ENCODE assay signal across 1 cellular context in the genomic region with DNA sequence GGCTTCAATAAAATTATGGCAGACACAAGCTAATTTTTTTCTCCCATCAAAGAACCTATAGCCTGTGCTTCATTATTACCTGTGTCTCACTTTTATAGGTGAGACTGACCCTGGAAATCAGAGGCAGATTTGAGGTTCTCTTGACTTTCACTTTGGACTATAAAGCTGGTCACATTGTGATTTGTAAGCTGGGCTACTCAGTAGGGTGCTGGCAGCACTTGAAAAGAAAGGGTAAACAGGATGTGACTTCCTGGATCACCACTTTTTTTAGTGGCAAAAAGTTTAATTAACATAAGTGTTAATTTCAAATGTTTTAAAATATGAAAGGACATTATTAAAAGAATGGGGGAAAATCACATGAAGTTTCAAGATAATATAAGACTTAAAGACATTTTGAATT.
TF ChIP-seq lines count a peak whose summit lies in the region.

No MANE protein-coding gene starts in this region.

TF ChIP-seq in GM23338, 12 proteins besides CTCF, POLR2A, EP300 and RAD21 (continued from another document):
- TF ChIP-seq, protein P1, sequence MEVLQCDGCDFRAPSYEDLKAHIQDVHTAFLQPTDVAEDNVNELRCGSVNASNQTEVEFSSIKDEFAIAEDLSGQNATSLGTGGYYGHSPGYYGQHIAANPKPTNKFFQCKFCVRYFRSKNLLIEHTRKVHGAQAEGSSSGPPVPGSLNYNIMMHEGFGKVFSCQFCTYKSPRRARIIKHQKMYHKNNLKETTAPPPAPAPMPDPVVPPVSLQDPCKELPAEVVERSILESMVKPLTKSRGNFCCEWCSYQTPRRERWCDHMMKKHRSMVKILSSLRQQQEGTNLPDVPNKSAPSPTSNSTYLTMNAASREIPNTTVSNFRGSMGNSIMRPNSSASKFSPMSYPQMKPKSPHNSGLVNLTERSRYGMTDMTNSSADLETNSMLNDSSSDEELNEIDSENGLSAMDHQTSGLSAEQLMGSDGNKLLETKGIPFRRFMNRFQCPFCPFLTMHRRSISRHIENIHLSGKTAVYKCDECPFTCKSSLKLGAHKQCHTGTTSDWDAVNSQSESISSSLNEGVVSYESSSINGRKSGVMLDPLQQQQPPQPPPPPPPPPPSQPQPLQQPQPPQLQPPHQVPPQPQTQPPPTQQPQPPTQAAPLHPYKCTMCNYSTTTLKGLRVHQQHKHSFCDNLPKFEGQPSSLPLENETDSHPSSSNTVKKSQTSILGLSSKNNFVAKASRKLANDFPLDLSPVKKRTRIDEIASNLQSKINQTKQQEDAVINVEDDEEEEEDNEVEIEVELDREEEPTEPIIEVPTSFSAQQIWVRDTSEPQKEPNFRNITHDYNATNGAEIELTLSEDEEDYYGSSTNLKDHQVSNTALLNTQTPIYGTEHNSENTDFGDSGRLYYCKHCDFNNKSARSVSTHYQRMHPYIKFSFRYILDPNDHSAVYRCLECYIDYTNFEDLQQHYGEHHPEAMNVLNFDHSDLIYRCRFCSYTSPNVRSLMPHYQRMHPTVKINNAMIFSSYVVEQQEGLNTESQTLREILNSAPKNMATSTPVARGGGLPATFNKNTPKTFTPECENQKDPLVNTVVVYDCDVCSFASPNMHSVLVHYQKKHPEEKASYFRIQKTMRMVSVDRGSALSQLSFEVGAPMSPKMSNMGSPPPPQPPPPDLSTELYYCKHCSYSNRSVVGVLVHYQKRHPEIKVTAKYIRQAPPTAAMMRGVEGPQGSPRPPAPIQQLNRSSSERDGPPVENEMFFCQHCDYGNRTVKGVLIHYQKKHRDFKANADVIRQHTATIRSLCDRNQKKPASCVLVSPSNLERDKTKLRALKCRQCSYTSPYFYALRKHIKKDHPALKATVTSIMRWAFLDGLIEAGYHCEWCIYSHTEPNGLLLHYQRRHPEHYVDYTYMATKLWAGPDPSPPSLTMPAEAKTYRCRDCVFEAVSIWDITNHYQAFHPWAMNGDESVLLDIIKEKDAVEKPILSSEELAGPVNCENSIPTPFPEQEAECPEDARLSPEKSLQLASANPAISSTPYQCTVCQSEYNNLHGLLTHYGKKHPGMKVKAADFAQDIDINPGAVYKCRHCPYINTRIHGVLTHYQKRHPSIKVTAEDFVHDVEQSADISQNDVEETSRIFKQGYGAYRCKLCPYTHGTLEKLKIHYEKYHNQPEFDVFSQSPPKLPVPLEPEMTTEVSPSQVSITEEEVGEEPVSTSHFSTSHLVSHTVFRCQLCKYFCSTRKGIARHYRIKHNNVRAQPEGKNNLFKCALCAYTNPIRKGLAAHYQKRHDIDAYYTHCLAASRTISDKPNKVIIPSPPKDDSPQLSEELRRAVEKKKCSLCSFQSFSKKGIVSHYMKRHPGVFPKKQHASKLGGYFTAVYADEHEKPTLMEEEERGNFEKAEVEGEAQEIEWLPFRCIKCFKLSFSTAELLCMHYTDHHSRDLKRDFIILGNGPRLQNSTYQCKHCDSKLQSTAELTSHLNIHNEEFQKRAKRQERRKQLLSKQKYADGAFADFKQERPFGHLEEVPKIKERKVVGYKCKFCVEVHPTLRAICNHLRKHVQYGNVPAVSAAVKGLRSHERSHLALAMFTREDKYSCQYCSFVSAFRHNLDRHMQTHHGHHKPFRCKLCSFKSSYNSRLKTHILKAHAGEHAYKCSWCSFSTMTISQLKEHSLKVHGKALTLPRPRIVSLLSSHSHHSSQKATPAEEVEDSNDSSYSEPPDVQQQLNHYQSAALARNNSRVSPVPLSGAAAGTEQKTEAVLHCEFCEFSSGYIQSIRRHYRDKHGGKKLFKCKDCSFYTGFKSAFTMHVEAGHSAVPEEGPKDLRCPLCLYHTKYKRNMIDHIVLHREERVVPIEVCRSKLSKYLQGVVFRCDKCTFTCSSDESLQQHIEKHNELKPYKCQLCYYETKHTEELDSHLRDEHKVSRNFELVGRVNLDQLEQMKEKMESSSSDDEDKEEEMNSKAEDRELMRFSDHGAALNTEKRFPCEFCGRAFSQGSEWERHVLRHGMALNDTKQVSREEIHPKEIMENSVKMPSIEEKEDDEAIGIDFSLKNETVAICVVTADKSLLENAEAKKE (CRISPR knock-in tag; IDR thresholded peaks at IDR 0.05): peak; percentile 74; the same call in 1 of the 2 replicates
TF ChIP-seq in GM23338: peak in this region for 3.
